Comparison of ENCODE assay signal across 22 cellular contexts in the genomic region with DNA sequence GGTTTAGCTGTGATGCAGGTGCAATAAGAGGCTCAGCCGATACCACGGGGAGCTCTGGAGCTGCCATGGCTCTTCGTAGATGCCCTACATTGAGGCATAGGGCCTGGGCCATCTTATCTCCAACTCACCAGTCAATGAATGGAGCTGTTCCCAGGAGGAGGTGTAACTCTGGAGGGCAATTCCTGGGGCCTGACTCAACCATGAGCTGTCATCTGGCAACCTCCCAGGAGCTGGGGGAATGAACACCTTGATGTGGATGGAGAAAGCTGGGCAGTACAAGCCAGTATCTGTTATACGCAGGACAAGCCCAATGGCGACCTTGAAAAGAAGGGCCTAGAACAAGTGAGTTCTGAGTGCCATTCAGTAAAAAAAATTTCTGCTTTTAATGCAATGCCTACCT.
DNase-seq lines count a peak whose midpoint lies in the region; FAIRE-seq and TF ChIP-seq lines count a peak whose summit lies in the region.
"Had no signal": no experiment of that assay in that cellular context is flagged by ENCODE, and none has a peak within 500 bp of the region (broad histone marks: within the 10 kb centered on the region; RNA-seq: fewer than 3 reads in every experiment).

No MANE protein-coding gene starts in this region.

- CTCF ChIA-PET in RWPE1 (lab: Yijun Ruan, JAX), result no interaction called here

- H3K27ac ChIP-seq in RWPE1 (no peak overlapping the region), coronary artery (no peak overlapping the region)
- H3K27ac ChIP-seq: prostate gland, SJCRH30, spleen had no signal

- no peak for TF ChIP-seq CTCF in RWPE1 (conservative IDR thresholded peaks at IDR 0.05; ENCODE audit: low read depth)
- no peak for TF ChIP-seq CTCF in fibroblast of pulmonary artery (IDR thresholded peaks at IDR 0.05; ENCODE audit: low read length, missing control alignments)
- no peak for TF ChIP-seq CTCF in coronary artery (IDR thresholded peaks at IDR 0.05)

- DNase-seq in HK-2 (ENCODE audit: unreplicated experiment) (peak; percentile 44), RWPE1 (ENCODE audit: low spot score) (peak; percentile 79), fibroblast of pulmonary artery (ENCODE audit: low read depth) (peak; percentile 10), urothelium cell line (ENCODE audit: low spot score) (peak; percentile 85), DMS 273 (lab: John Stamatoyannopoulos, UW; ENCODE audit: unreplicated experiment) (no peak), coronary artery (ENCODE audit: low spot score) (no peak)
- no peak for DNase-seq in activated naive CD4-positive, alpha-beta T cell (lab: John Stamatoyannopoulos, UW)
- DNase-seq: activated CD4-positive, alpha-beta T cell treated with anti-CD3 and anti-CD28 coated beads for 4 hours; activated CD8-positive, alpha-beta memory T cell treated with anti-CD3 and anti-CD28 coated beads, Interleukin-2, amount 50 U/mL, for 4 hours; activated naive CD4-positive, alpha-beta T cell treated with anti-CD3 and anti-CD28 coated beads, Interleukin-2, amount 10 ng/mL, durations not matched to agents 7 days and 5 days; C1 segment of cervical spinal cord; DMS79; HFFc6; natural killer cell; NCI-H1417 treated with DMSO at 0.1 percent for 48 hours; NCI-H345; SJCRH30; spleen; T-helper 9 cell had no signal

- no peak overlapping the region for H3K4me3 ChIP-seq in fibroblast of pulmonary artery (replicated peaks; ENCODE audit: low read depth, low read length)
- no peak overlapping the region for H3K4me3 ChIP-seq in coronary artery
- H3K4me3 ChIP-seq: K562, lung, prostate gland, SJCRH30, spleen had no signal

- FAIRE-seq in urothelium cell line (lab: Jason Lieb, UNC), result peak; percentile 95
- FAIRE-seq: K562 had no signal

- POLR2A ChIA-PET in RWPE1 (lab: Yijun Ruan, JAX; ENCODE audit: low non-redundant PET), result no interaction called here

Comparison
In these comparisons a context has a peak if more than half of its experiments do, and no peak if none do; other contexts are left out.
1. DNase-seq: peak in HK-2 (single experiment), RWPE1 (single experiment), fibroblast of pulmonary artery (single experiment) and urothelium cell line (single experiment); none in DMS 273 (single experiment), coronary artery (single experiment) and activated naive CD4-positive, alpha-beta T cell (0 of 4).